Comparison of ENCODE assay signal across 16 cellular contexts in genomic region chr20:63636752-63637633, GRCh38. TPM values are rescaled to one million over a fixed set of nuclear protein-coding genes. Genes with fewer than 3 reads are reported as not detected.
DNase-seq lines count a peak whose midpoint lies in the region; ATAC-seq, FAIRE-seq and TF ChIP-seq lines count a peak whose summit lies in the region.
"Had no signal": no experiment of that assay in that cellular context is flagged by ENCODE, and none has a peak within 500 bp of the region (broad histone marks: within the 10 kb centered on the region; RNA-seq: fewer than 3 reads in every experiment).

No MANE protein-coding gene starts in this region.

- peaks cover 37% of the 10 kb centered on the region for H3K4me1 Mint-ChIP-seq in T-helper 1 cell treated with Interleukin-12 subunit alpha and Interleukin-12 subunit beta and Interleukin-4 antibody, amounts not matched to agents 30 μg/mL and 1 μg/mL, for 36 hours (ENCODE audit: low read depth)

- no peaks in the 10 kb centered on the region for H3K27me3 ChIP-seq in K562 (ENCODE audit: control insufficient read depth in 2 of 2, insufficient read depth in 2 of 2, low read length in 2 of 2)
- no peaks in the 10 kb centered on the region for H3K27me3 ChIP-seq in left ventricle myocardium inferior (ENCODE audit: low read depth)

- no peaks in the 10 kb centered on the region for H4K20me1 ChIP-seq in K562 (replicated peaks; ENCODE audit: control insufficient read depth, insufficient read depth, low read length)

- DNase-seq in T-helper 1 cell (no peak), HTR-8/SVneo (ENCODE audit: insufficient read length, low spot score) (no peak), K562 (ENCODE audit: extremely low read depth in 1 of 4, low spot score in 3 of 4) (peak in 1 of 4 experiments; percentile 4), retina (peak; percentile 69), left ventricle myocardium inferior (no peak)
- DNase-seq: activated CD4-positive, alpha-beta T cell treated with anti-CD3 and anti-CD28 coated beads, Interleukin-2, amount 50 U/mL, for 48 hours; amniotic stem cell; effector CD4-positive, alpha-beta T cell; NCI-H187; nephron progenitor cell had no signal

- H2AFZ ChIP-seq in K562 (ENCODE audit: low read depth, low read length) = peak overlapping the region; percentile 12; the same call in 1 of the 2 replicates

- ATAC-seq in K562 = no peak
- ATAC-seq in GM21723 (IDR thresholded peaks at IDR 0.05; ENCODE audit: unreplicated experiment) = no peak
- ATAC-seq in HG02759 (IDR thresholded peaks at IDR 0.05; ENCODE audit: unreplicated experiment) = no peak

- no peak overlapping the region for H3K4me2 ChIP-seq in K562 (ENCODE audit: insufficient read depth, low read length)
- H3K4me2 ChIP-seq: smooth muscle cell had no signal

- no peaks in the 10 kb centered on the region for H3K9me1 ChIP-seq in K562 (ENCODE audit: control insufficient read depth, insufficient read depth, low read length)

- TF ChIP-seq EP300 in K562 (IDR thresholded peaks at IDR 0.05; ENCODE audit: low read length) = no peak

- no peak overlapping the region for H3K4me3 Mint-ChIP-seq in T-helper 1 cell treated with Interleukin-12 subunit alpha and Interleukin-12 subunit beta and Interleukin-4 antibody, amounts not matched to agents 30 μg/mL and 1 μg/mL, for 36 hours
- H3K4me3 Mint-ChIP-seq: nephron progenitor cell, type B pancreatic cell had no signal

- peak overlapping the region in 1 of 2 experiments; percentile 81; a peak in 2 of 4 replicates for H3K9ac ChIP-seq in K562 (ENCODE audit: insufficient read depth in 1 of 2, low read depth in 2 of 2, low read length in 2 of 2)

- no TSS peak for BruUV-seq in K562 (replicated peaks; lab: Mats Ljungman, UMichigan)

- no peak for TF ChIP-seq CTCF in K562 (IDR thresholded peaks at IDR 0.05 in 2 of 3, conservative IDR thresholded peaks at IDR 0.05 in 1 of 3; ENCODE audit: insufficient read depth in 2 of 3, low read depth in 1 of 3, low read length in 3 of 3)
- no peak for TF ChIP-seq CTCF in left ventricle myocardium inferior (IDR thresholded peaks at IDR 0.05; ENCODE audit: borderline replicate concordance)

- no peak overlapping the region for H3K27ac ChIP-seq in K562 (ENCODE audit: extremely low read depth, low read depth, low read length)
- H3K27ac ChIP-seq in left ventricle myocardium inferior (replicated peaks) = no peak overlapping the region

- POLR2A ChIA-PET in K562 (lab: Yijun Ruan, JAX) = no interaction called here

- FAIRE-seq in HTR-8/SVneo (lab: Jason Lieb, UNC) (peak; percentile 80), K562 (lab: Jason Lieb, UNC) (peak; percentile 49)
- FAIRE-seq: A204.1 had no signal

- H3K36me3 ChIP-seq in K562 (ENCODE audit: control insufficient read depth, insufficient read depth, low read length) = no peaks in the 10 kb centered on the region; the same call in 2 of the 3 replicates
- no peaks in the 10 kb centered on the region for H3K36me3 ChIP-seq in left ventricle myocardium inferior

- H3K36me3 Mint-ChIP-seq in T-helper 1 cell treated with Interleukin-12 subunit alpha and Interleukin-12 subunit beta and Interleukin-4 antibody, amounts not matched to agents 30 μg/mL and 1 μg/mL, for 36 hours (ENCODE audit: low read depth) = peaks cover 8% of the 10 kb centered on the region
- H3K36me3 Mint-ChIP-seq: type B pancreatic cell had no signal

- CTCF ChIA-PET in K562 (lab: Yijun Ruan, JAX; ENCODE audit: low intra/inter-chr PET ratio) = no interaction called here

- TF ChIP-seq RAD21 in K562 (CRISPR knock-in tag; conservative IDR thresholded peaks at IDR 0.05 in 1 of 2, IDR thresholded peaks at IDR 0.05 in 1 of 2) = no peak

- H3K79me2 ChIP-seq in K562 (ENCODE audit: control insufficient read depth, insufficient read depth, low read length) = no peaks in the 10 kb centered on the region

- H3K9me3 Mint-ChIP-seq in T-helper 1 cell treated with Interleukin-12 subunit alpha and Interleukin-12 subunit beta and Interleukin-4 antibody, amounts not matched to agents 30 μg/mL and 1 μg/mL, for 36 hours = no peaks in the 10 kb centered on the region
- H3K9me3 Mint-ChIP-seq: nephron progenitor cell, type B pancreatic cell had no signal

- 56% methylated on average over 18 of the region's 19 CpGs for WGBS in K562 (ENCODE audit: insufficient coverage, low coverage, missing lambda C conversion rate)

- intact Hi-C loops in K562 (cut with micrococcal nuclease) (no loop called here), left ventricle myocardium inferior (cut with micrococcal nuclease) (no loop called here)

- in situ Hi-C loops in K562 (cut with MboI) = no loop called here

- no peak overlapping the region for H3K4me3 ChIP-seq in K562
- no peak overlapping the region for H3K4me3 ChIP-seq in left ventricle myocardium inferior
- H3K4me3 ChIP-seq: smooth muscle cell had no signal

- H3K4me1 ChIP-seq in K562 (replicated peaks in 1 of 2; ENCODE audit: control insufficient read depth in 2 of 2, insufficient read depth in 2 of 2, low read length in 2 of 2) (peaks cover 0 to 28% of the 10 kb centered on the region in 2 experiments; a peak in 3 of 5 replicates), left ventricle myocardium inferior (peaks cover 24% of the 10 kb centered on the region)

- H3K9me3 ChIP-seq in K562 (replicated peaks; ENCODE audit: control insufficient read depth, insufficient read depth, low read depth, low read length) (no peaks in the 10 kb centered on the region), left ventricle myocardium inferior (replicated peaks) (no peaks in the 10 kb centered on the region)

- H3K27ac Mint-ChIP-seq in T-helper 1 cell treated with Interleukin-12 subunit alpha and Interleukin-12 subunit beta and Interleukin-4 antibody, amounts not matched to agents 30 μg/mL and 1 μg/mL, for 36 hours = peak overlapping the region; percentile 52
- H3K27ac Mint-ChIP-seq: nephron progenitor cell, type B pancreatic cell had no signal

- no peak for TF ChIP-seq POLR2A in K562 (conservative IDR thresholded peaks at IDR 0.05)

- H3K27me3 Mint-ChIP-seq in T-helper 1 cell treated with Interleukin-12 subunit alpha and Interleukin-12 subunit beta and Interleukin-4 antibody, amounts not matched to agents 30 μg/mL and 1 μg/mL, for 36 hours (ENCODE audit: low read depth) = no peaks in the 10 kb centered on the region
- H3K27me3 Mint-ChIP-seq: type B pancreatic cell had no signal

RNA-seq across cellular contexts. Expression of gene GMEB2, which starts 10.1 kb away (rescaled TPM):
- 8.8 and 18.6 TPM in 2 replicates for total RNA-seq in K562 (2011; cell fraction: chromatin; rRNA removed; ENCODE audit: low replicate concordance)
- 13.2 and 13.8 TPM in 2 replicates for total RNA-seq in K562 (2011; cell fraction: nucleolus; rRNA removed)
- 10.0 and 10.4 TPM in 2 replicates for total RNA-seq in K562 (2011; cell fraction: nucleoplasm; rRNA removed)
- total RNA-seq in K562 (2014; rRNA removed) = 10.2 and 11.5 TPM in 2 replicates
- 2.6 and 2.8 TPM in 2 replicates for total RNA-seq in K562 (2014; rRNA removed; fragmentation: Illumina TruSeq; extraction: Trizol)
- 5.2 and 5.5 TPM in 2 replicates for total RNA-seq in K562 (2015; rRNA removed; fragmentation: Illumina TruSeq; extraction: Trizol)
- total RNA-seq in K562 (2021) = 11.5 and 13.9 TPM in 2 replicates
- polyA plus RNA-seq in K562 (2011; rRNA removed) = 7.4 and 8.1 TPM in 2 replicates
- polyA plus RNA-seq in K562 (2011; cell fraction: cytosol; rRNA removed) = 8.1 and 14.6 TPM in 2 replicates
- polyA plus RNA-seq in K562 (2011; cell fraction: nucleus; rRNA removed) = 18.5 and 27.6 TPM in 2 replicates
- 8.0 and 9.6 TPM in 2 replicates for polyA plus RNA-seq in K562 (2012)
- 6.3 and 8.8 TPM in 2 replicates for polyA plus RNA-seq in K562 (2014; fragmentation: Illumina TruSeq; extraction: Trizol)
- polyA plus RNA-seq in K562 (2014; fragmentation: Nextera tagmentation; extraction: Ambion mirVana) = under 1 TPM; 0.03 to 0.08 TPM
- polyA plus RNA-seq in K562 (2014; rRNA removed) = 8.4 and 8.5 TPM in 2 replicates
- polyA minus RNA-seq in K562 (2011; rRNA and poly(A)+ RNA removed) = 3.0 and 4.5 TPM in 2 replicates
- polyA minus RNA-seq in K562 (2011; cell fraction: cytosol; rRNA and poly(A)+ RNA removed) = 6.2 and 7.3 TPM in 2 replicates
- 4.3 and 4.4 TPM in 2 replicates for polyA minus RNA-seq in K562 (2011; cell fraction: nucleus; rRNA and poly(A)+ RNA removed)
- 5.3 TPM for total RNA-seq in left ventricle myocardium inferior

RNA-seq across cellular contexts. Expression of gene STMN3, which starts 16.2 kb away (rescaled TPM):
- 14.9 and 42.3 TPM in 2 replicates for total RNA-seq in K562 (2011; cell fraction: chromatin; rRNA removed; ENCODE audit: low replicate concordance)
- 45.7 and 51.0 TPM in 2 replicates for total RNA-seq in K562 (2011; cell fraction: nucleolus; rRNA removed)
- total RNA-seq in K562 (2011; cell fraction: nucleoplasm; rRNA removed) = 22.8 and 23.8 TPM in 2 replicates
- total RNA-seq in K562 (2014; rRNA removed) = 65.6 and 79.2 TPM in 2 replicates
- total RNA-seq in K562 (2014; rRNA removed; fragmentation: Illumina TruSeq; extraction: Trizol) = 6.8 and 8.8 TPM in 2 replicates
- total RNA-seq in K562 (2015; rRNA removed; fragmentation: Illumina TruSeq; extraction: Trizol) = 29.4 and 29.9 TPM in 2 replicates
- total RNA-seq in K562 (2021) = 50.2 and 52.4 TPM in 2 replicates
- polyA plus RNA-seq in K562 (2011; rRNA removed) = 30.9 and 37.6 TPM in 2 replicates
- 51.3 and 126 TPM in 2 replicates for polyA plus RNA-seq in K562 (2011; cell fraction: cytosol; rRNA removed)
- 98.8 and 152 TPM in 2 replicates for polyA plus RNA-seq in K562 (2011; cell fraction: nucleus; rRNA removed)
- 20.9 and 32.0 TPM in 2 replicates for polyA plus RNA-seq in K562 (2012)
- polyA plus RNA-seq in K562 (2014; fragmentation: Illumina TruSeq; extraction: Trizol) = 20.3 and 36.0 TPM in 2 replicates
- polyA plus RNA-seq in K562 (2014; fragmentation: Nextera tagmentation; extraction: Ambion mirVana) = under 1 TPM; 0.70 to 0.85 TPM
- 58.0 and 60.2 TPM in 2 replicates for polyA plus RNA-seq in K562 (2014; rRNA removed)
- polyA minus RNA-seq in K562 (2011; rRNA and poly(A)+ RNA removed) = 4.9 and 7.8 TPM in 2 replicates
- 17.1 and 19.4 TPM in 2 replicates for polyA minus RNA-seq in K562 (2011; cell fraction: cytosol; rRNA and poly(A)+ RNA removed)
- polyA minus RNA-seq in K562 (2011; cell fraction: nucleus; rRNA and poly(A)+ RNA removed) = 7.1 and 9.2 TPM in 2 replicates
- 4.6 TPM for total RNA-seq in left ventricle myocardium inferior

RNA-seq across cellular contexts. Expression of gene RTEL1, which starts 21.1 kb away (rescaled TPM):
- total RNA-seq in K562 (2011; cell fraction: chromatin; rRNA removed; ENCODE audit: low replicate concordance) = 274 and 684 TPM in 2 replicates
- total RNA-seq in K562 (2011; cell fraction: nucleolus; rRNA removed) = 188 TPM in 2 replicates
- total RNA-seq in K562 (2011; cell fraction: nucleoplasm; rRNA removed) = 175 and 176 TPM in 2 replicates
- total RNA-seq in K562 (2014; rRNA removed) (27.7 and 32.0 TPM in 2 replicates), K562 (2014; rRNA removed; fragmentation: Illumina TruSeq; extraction: Trizol) (11.3 and 12.0 TPM in 2 replicates), K562 (2015; rRNA removed; fragmentation: Illumina TruSeq; extraction: Trizol) (14.0 and 15.4 TPM in 2 replicates), K562 (2021) (53.1 and 61.0 TPM in 2 replicates), left ventricle myocardium inferior (9.6 TPM)
- polyA plus RNA-seq in K562 (2011; rRNA removed) (25.2 and 34.3 TPM in 2 replicates), K562 (2014; fragmentation: Illumina TruSeq; extraction: Trizol) (17.9 and 20.1 TPM in 2 replicates), K562 (2014; fragmentation: Nextera tagmentation; extraction: Ambion mirVana) (under 1 TPM; 0.36 to 0.45 TPM), K562 (2014; rRNA removed) (31.8 and 35.7 TPM in 2 replicates)
- polyA plus RNA-seq in K562 (2011; cell fraction: cytosol; rRNA removed) = 10.0 and 23.6 TPM in 2 replicates
- 238 and 368 TPM in 2 replicates for polyA plus RNA-seq in K562 (2011; cell fraction: nucleus; rRNA removed)
- 10.8 and 25.1 TPM in 2 replicates for polyA plus RNA-seq in K562 (2012)
- polyA minus RNA-seq in K562 (2011; rRNA and poly(A)+ RNA removed) = 48.3 and 49.0 TPM in 2 replicates
- polyA minus RNA-seq in K562 (2011; cell fraction: cytosol; rRNA and poly(A)+ RNA removed) = 14.8 and 14.9 TPM in 2 replicates
- 63.7 and 84.3 TPM in 2 replicates for polyA minus RNA-seq in K562 (2011; cell fraction: nucleus; rRNA and poly(A)+ RNA removed)

RNA-seq across cellular contexts. Expression of gene TNFRSF6B, which starts 59.5 kb away (rescaled TPM):
- total RNA-seq in K562 (2011; cell fraction: chromatin; rRNA removed; ENCODE audit: low replicate concordance) = not detected in 2 replicates
- 4.9 and 6.3 TPM in 2 replicates for total RNA-seq in K562 (2011; cell fraction: nucleolus; rRNA removed)
- not detected in 2 replicates for total RNA-seq in K562 (2011; cell fraction: nucleoplasm; rRNA removed)
- 0.32 and 3.8 TPM in 2 replicates for total RNA-seq in K562 (2014; rRNA removed)
- total RNA-seq in K562 (2014; rRNA removed; fragmentation: Illumina TruSeq; extraction: Trizol) = not detected in 2 replicates
- 0.19 TPM in 1 of 2 replicates, not detected in the other for total RNA-seq in K562 (2015; rRNA removed; fragmentation: Illumina TruSeq; extraction: Trizol)
- not detected in 2 replicates for total RNA-seq in K562 (2021)
- 0.10 and 0.37 TPM in 2 replicates for polyA plus RNA-seq in K562 (2011; rRNA removed)
- polyA plus RNA-seq in K562 (2011; cell fraction: cytosol; rRNA removed) = 1.1 and 5.8 TPM in 2 replicates
- 1.4 and 13.8 TPM in 2 replicates for polyA plus RNA-seq in K562 (2011; cell fraction: nucleus; rRNA removed)
- polyA plus RNA-seq in K562 (2012) = 0.87 and 1.3 TPM in 2 replicates
- not detected in 2 replicates for polyA plus RNA-seq in K562 (2014; fragmentation: Illumina TruSeq; extraction: Trizol)
- not detected for polyA plus RNA-seq in K562 (2014; fragmentation: Nextera tagmentation; extraction: Ambion mirVana)
- 3.2 and 3.5 TPM in 2 replicates for polyA plus RNA-seq in K562 (2014; rRNA removed)
- not detected in 2 replicates for polyA minus RNA-seq in K562 (2011; rRNA and poly(A)+ RNA removed)
- polyA minus RNA-seq in K562 (2011; cell fraction: cytosol; rRNA and poly(A)+ RNA removed) = not detected in 2 replicates
- polyA minus RNA-seq in K562 (2011; cell fraction: nucleus; rRNA and poly(A)+ RNA removed) = 1.2 TPM in 1 of 2 replicates, not detected in the other
- total RNA-seq in left ventricle myocardium inferior = 0.27 TPM
